In genomic region chr9:34437006-34437925, GRCh38 we compare ENCODE assay signal across 8 cellular contexts. TPM values are rescaled to one million over a fixed set of nuclear protein-coding genes. Genes with fewer than 3 reads are reported as not detected.
DNase-seq lines count a peak whose midpoint lies in the region; ATAC-seq, FAIRE-seq and TF ChIP-seq lines count a peak whose summit lies in the region.

No MANE protein-coding gene starts in this region.

- no peak overlapping the region for H2AFZ ChIP-seq in mesenchymal stem cell (ENCODE audit: low read depth, low read length)

- H2BK15ac ChIP-seq in mesenchymal stem cell (ENCODE audit: low read depth, poor library complexity, severe bottlenecking) = no peak overlapping the region

- no peak overlapping the region for H3K4me2 ChIP-seq in mesenchymal stem cell (ENCODE audit: low read length, poor library complexity, severe bottlenecking)

- H3K27ac Mint-ChIP-seq in HFFc6 = no peak overlapping the region
- no peak overlapping the region for H3K27ac Mint-ChIP-seq in stimulated activated naive B cell treated with anti-CD40 and anti-IgM and Interleukin-4, amounts not matched to agents 10 μg/mL and 1 μg/mL and 100 μg/mL, for 72 hours

- no peak overlapping the region for H2BK12ac ChIP-seq in mesenchymal stem cell (ENCODE audit: low read length in 2 of 2)

- TF ChIP-seq CTCF in HFFc6 (IDR thresholded peaks at IDR 0.05) = peak; percentile 84

- H3K9me3 Mint-ChIP-seq in HFFc6 = no peaks in the 10 kb centered on the region
- H3K9me3 Mint-ChIP-seq in stimulated activated naive B cell treated with anti-CD40 and anti-IgM and Interleukin-4, amounts not matched to agents 10 μg/mL and 1 μg/mL and 100 μg/mL, for 72 hours = no peaks in the 10 kb centered on the region

- H3K4me1 ChIP-seq in effector memory CD4-positive, alpha-beta T cell (ENCODE audit: control insufficient read depth, insufficient read depth, low read length, poor library complexity, severe bottlenecking) = peaks cover 6% of the 10 kb centered on the region
- peaks cover 2% of the 10 kb centered on the region for H3K4me1 ChIP-seq in mesenchymal stem cell (ENCODE audit: control insufficient read depth, insufficient read depth, low read depth, low read length)

- peaks cover 6% of the 10 kb centered on the region for H3K4me1 Mint-ChIP-seq in HFFc6 (ENCODE audit: low read depth)
- H3K4me1 Mint-ChIP-seq in stimulated activated naive B cell treated with anti-CD40 and anti-IgM and Interleukin-4, amounts not matched to agents 10 μg/mL and 1 μg/mL and 100 μg/mL, for 72 hours = peaks cover 0 to 3% of the 10 kb centered on the region in 2 donors

- no peak overlapping the region for H2BK120ac ChIP-seq in mesenchymal stem cell (ENCODE audit: low read depth, low read length)

- in situ Hi-C loops in Caki2 (cut with HindIII; ENCODE audit: low pct_unique_long_range_greater_than_20kb, low sequenced_read_pairs) = no loop called here

- WGBS in mesenchymal stem cell = 76% methylated on average over 14 of the region's 14 CpGs

- no peak overlapping the region for H3K9ac ChIP-seq in mesenchymal stem cell (ENCODE audit: low read length)

- H2AK5ac ChIP-seq in mesenchymal stem cell (ENCODE audit: low read length, severe bottlenecking) = no peak overlapping the region

- H3K9me3 ChIP-seq in effector memory CD4-positive, alpha-beta T cell (ENCODE audit: control insufficient read depth, low read length) = no peaks in the 10 kb centered on the region
- H3K9me3 ChIP-seq in mesenchymal stem cell (ENCODE audit: control insufficient read depth, low read length) = no peaks in the 10 kb centered on the region

- H3K79me1 ChIP-seq in mesenchymal stem cell (replicated peaks; ENCODE audit: low read length, poor library complexity, severe bottlenecking) = peaks cover 15% of the 10 kb centered on the region

- peak; percentile 92 to 94 for ATAC-seq in stimulated activated naive B cell treated with anti-CD40 and anti-IgM and Interleukin-4, amounts not matched to agents 10 μg/mL and 1 μg/mL and 100 μg/mL, for 72 hours (replicated peaks)

- H3K27me3 ChIP-seq in effector memory CD4-positive, alpha-beta T cell (replicated peaks; ENCODE audit: control insufficient read depth, insufficient read depth, low read length, poor library complexity, severe bottlenecking) = no peaks in the 10 kb centered on the region
- H3K27me3 ChIP-seq in mesenchymal stem cell (ENCODE audit: control insufficient read depth in 1 of 2, insufficient read depth in 1 of 2, low read length in 2 of 2) = no peaks in the 10 kb centered on the region

- no peak overlapping the region for H3K4me3 Mint-ChIP-seq in HFFc6
- no peak overlapping the region for H3K4me3 Mint-ChIP-seq in stimulated activated naive B cell treated with anti-CD40 and anti-IgM and Interleukin-4, amounts not matched to agents 10 μg/mL and 1 μg/mL and 100 μg/mL, for 72 hours

- H3K23ac ChIP-seq in mesenchymal stem cell (ENCODE audit: low read length in 2 of 2) = no peak overlapping the region

- no peak overlapping the region for H3K4me3 ChIP-seq in effector memory CD4-positive, alpha-beta T cell (ENCODE audit: insufficient read depth, low read depth, low read length, poor library complexity, severe bottlenecking)
- H3K4me3 ChIP-seq in mesenchymal stem cell (ENCODE audit: insufficient read depth in 1 of 2, low read depth in 1 of 2, low read length in 2 of 2) = no peak overlapping the region

- no peak overlapping the region for H3K18ac ChIP-seq in mesenchymal stem cell (ENCODE audit: low read depth in 1 of 2, low read length in 2 of 2)

- DNase-seq in Caki2 (ENCODE audit: low read depth) = peak; percentile 17
- peak; percentile 36 for DNase-seq in HFFc6
- peak; percentile 37 for DNase-seq in NCI-H446 treated with DMSO at 0.1 percent for 48 hours (lab: John Stamatoyannopoulos, UW)
- DNase-seq in activated CD4-positive, alpha-beta T cell treated with anti-CD3 and anti-CD28 coated beads, Interleukin-2, amount 50 U/mL, for 1 hour = peak; percentile 54
- peak; percentile 21 to 51 (median 33) for DNase-seq in effector memory CD4-positive, alpha-beta T cell
- peak; percentile 75 for DNase-seq in mesenchymal stem cell
- DNase-seq in stimulated activated naive B cell treated with anti-CD40 and anti-IgM and Interleukin-4, amounts not matched to agents 10 μg/mL and 1 μg/mL and 100 μg/mL, for 72 hours = peak; percentile 33
- no peak for DNase-seq in HTR-8/SVneo (ENCODE audit: insufficient read length, low spot score)

- no peak overlapping the region for H3K4ac ChIP-seq in mesenchymal stem cell (ENCODE audit: low read depth in 1 of 2, low read length in 2 of 2)

- no peak for FAIRE-seq in HTR-8/SVneo (lab: Jason Lieb, UNC)

- H3K36me3 ChIP-seq in effector memory CD4-positive, alpha-beta T cell (ENCODE audit: control insufficient read depth, insufficient read depth, low read length) = no peaks in the 10 kb centered on the region
- peaks cover 4 to 7% of the 10 kb centered on the region in 2 experiments for H3K36me3 ChIP-seq in mesenchymal stem cell (ENCODE audit: control insufficient read depth in 1 of 2, insufficient read depth in 2 of 2, low read depth in 1 of 2, low read length in 2 of 2)

- no peak overlapping the region for H3K27ac ChIP-seq in effector memory CD4-positive, alpha-beta T cell (ENCODE audit: insufficient read depth, low read length, poor library complexity, severe bottlenecking)
- H3K27ac ChIP-seq in mesenchymal stem cell (ENCODE audit: low read length, poor library complexity, severe bottlenecking) = no peak overlapping the region

- H3K14ac ChIP-seq in mesenchymal stem cell (ENCODE audit: low read length in 2 of 2) = no peak overlapping the region

- no peak overlapping the region for H4K91ac ChIP-seq in mesenchymal stem cell (ENCODE audit: low read length)

- H3K36me3 Mint-ChIP-seq in HFFc6 (ENCODE audit: low read depth) = 0 out of 2 replicates have a peak, but pooled peaks cover 5% of the 10 kb centered on the region
- H3K36me3 Mint-ChIP-seq in stimulated activated naive B cell treated with anti-CD40 and anti-IgM and Interleukin-4, amounts not matched to agents 10 μg/mL and 1 μg/mL and 100 μg/mL, for 72 hours = peaks cover 14 to 22% of the 10 kb centered on the region in 2 donors

- no peak overlapping the region for H4K8ac ChIP-seq in mesenchymal stem cell (ENCODE audit: low read length)

- H2BK5ac ChIP-seq in mesenchymal stem cell (ENCODE audit: low read depth, low read length, poor library complexity, severe bottlenecking) = no peak overlapping the region

- H3K27me3 Mint-ChIP-seq in HFFc6 (ENCODE audit: insufficient read depth) = no peaks in the 10 kb centered on the region; the same call in 1 of the 2 replicates
- H3K27me3 Mint-ChIP-seq in stimulated activated naive B cell treated with anti-CD40 and anti-IgM and Interleukin-4, amounts not matched to agents 10 μg/mL and 1 μg/mL and 100 μg/mL, for 72 hours = no peaks in the 10 kb centered on the region

RNA-seq across cellular contexts. Expression of gene FAM219A, which starts 21.1 kb away (rescaled TPM):
- 5.4 and 13.1 TPM in 2 replicates for total RNA-seq in Caki2 (2014; rRNA removed; shearing (Covaris generic); ENCODE audit: low replicate concordance)
- 10 to 100 TPM; 21.6 to 23.6 (median 22.6) TPM for total RNA-seq in HFFc6 (2021; fragmentation: NEBNext Ultra II Directional; extraction: Animal tissue kit (Norgen Biotek cat#: 25700))
- 13.8 TPM for polyA plus RNA-seq in mesenchymal stem cell (2013, experiment 1 of 2)
- 14.0 TPM for polyA plus RNA-seq in mesenchymal stem cell (2013, experiment 2 of 2)

RNA-seq across cellular contexts. Expression of gene DNAI1, which starts 21.3 kb away (rescaled TPM):
- total RNA-seq in Caki2 (2014; rRNA removed; shearing (Covaris generic); ENCODE audit: low replicate concordance) = not detected in 2 replicates
- not detected for total RNA-seq in HFFc6 (2021; fragmentation: NEBNext Ultra II Directional; extraction: Animal tissue kit (Norgen Biotek cat#: 25700))
- not detected for polyA plus RNA-seq in mesenchymal stem cell (2013, experiment 1 of 2)
- not detected for polyA plus RNA-seq in mesenchymal stem cell (2013, experiment 2 of 2)
